Comparison of ENCODE assay signal across 8 cellular contexts in genomic region chr9:129640086-129640870, GRCh38. TPM values are rescaled to one million over a fixed set of nuclear protein-coding genes. Genes with fewer than 3 reads are reported as not detected.
DNase-seq lines count a peak whose midpoint lies in the region; ATAC-seq and TF ChIP-seq lines count a peak whose summit lies in the region.

No MANE protein-coding gene starts in this region.

- CTCF ChIA-PET in AG04449 (lab: Yijun Ruan, JAX), result interaction anchor here (0.6 to 14.5 kb wide), 12 partner anchors 12 to 514 kb away, joined by 3 to 267 read pairs (median 10); partner anchors contain the start of genes C9orf50 and NTMT1
- CTCF ChIA-PET in WTC11 (lab: Charles Lee), result interaction anchor here (0.8 to 3.4 kb wide), 7 partner anchors 11 to 508 kb away, joined by 3 to 24 read pairs (median 6); partner anchors contain the start of gene NTMT1

- no peak for DNase-seq in AG04449 (ENCODE audit: low read depth, low spot score)
- DNase-seq in WTC11 (ENCODE audit: low spot score), result no peak
- DNase-seq in tibial artery, result no peak
- DNase-seq in NCI-H510A treated with DMSO at 0.1 percent for 48 hours (lab: John Stamatoyannopoulos, UW), result no peak
- DNase-seq in OCI-M1 (lab: John Stamatoyannopoulos, UW), result no peak

- H3K4me3 ChIP-seq in AG04449 (ENCODE audit: low read depth, low read length) (peak overlapping the region; percentile 87), HUES6 (ENCODE audit: low read depth, low read length) (peak overlapping the region; percentile 84), iPS-18a (ENCODE audit: low read length) (peak overlapping the region; percentile 87), tibial artery (peak overlapping the region; percentile 92)

- no peak overlapping the region for H3K27ac Mint-ChIP-seq in WTC11

- H3K4me3 Mint-ChIP-seq in WTC11, result peak overlapping the region; percentile 79

- no peak overlapping the region for H3K27ac ChIP-seq in HUES6 (ENCODE audit: low read depth, low read length)
- H3K27ac ChIP-seq in iPS-18a (ENCODE audit: low read length), result no peak overlapping the region
- no peak overlapping the region for H3K27ac ChIP-seq in tibial artery

- ATAC-seq in WTC11 (no peak), GM21423 (IDR thresholded peaks at IDR 0.05; ENCODE audit: unreplicated experiment) (no peak)

- H3K9me3 ChIP-seq in HUES6 (ENCODE audit: control insufficient read depth, insufficient read depth, low read depth, low read length) (no peaks in the 10 kb centered on the region), iPS-18a (ENCODE audit: control insufficient read depth, low read depth, low read length) (no peaks in the 10 kb centered on the region), tibial artery (no peaks in the 10 kb centered on the region)

- intact Hi-C loops in tibial artery (cut with DNase I; ENCODE audit: low total_unique reads), result loop anchor here (5.0 kb wide), 1 partner anchor 97 kb away; no protein-coding TSS in a partner anchor

- H3K27me3 Mint-ChIP-seq in WTC11 (ENCODE audit: low read depth), result no peaks in the 10 kb centered on the region; the same call in 1 of the 2 replicates

- no peaks in the 10 kb centered on the region for H3K27me3 ChIP-seq in HUES6 (ENCODE audit: control insufficient read depth, insufficient read depth, low read length)
- H3K27me3 ChIP-seq in iPS-18a (ENCODE audit: control insufficient read depth, insufficient read depth, low read length), result no peaks in the 10 kb centered on the region
- H3K27me3 ChIP-seq in tibial artery, result no peaks in the 10 kb centered on the region

- no peaks in the 10 kb centered on the region for H3K9me3 Mint-ChIP-seq in WTC11

- peaks cover 12% of the 10 kb centered on the region for H3K4me1 ChIP-seq in HUES6 (ENCODE audit: control insufficient read depth, insufficient read depth, low read length)
- H3K4me1 ChIP-seq in iPS-18a (ENCODE audit: control insufficient read depth, low read depth, low read length), result no peaks in the 10 kb centered on the region
- H3K4me1 ChIP-seq in tibial artery, result peaks cover 0 to 33% (median 27%) of the 10 kb centered on the region in 4 donors

- H3K9ac ChIP-seq in HUES6 (ENCODE audit: low read length) (no peak overlapping the region), iPS-18a (ENCODE audit: low read length) (no peak overlapping the region)

- peaks cover 14% of the 10 kb centered on the region for H3K4me1 Mint-ChIP-seq in WTC11

- TF ChIP-seq CTCF in AG04449 (IDR thresholded peaks at IDR 0.05; ENCODE audit: insufficient read depth, low read length, missing control alignments), result no peak
- TF ChIP-seq CTCF in WTC11 (IDR thresholded peaks at IDR 0.05), result no peak
- TF ChIP-seq CTCF in tibial artery (IDR thresholded peaks at IDR 0.05), result no peak

- peaks cover 9% of the 10 kb centered on the region for H3K36me3 Mint-ChIP-seq in WTC11

- H3K36me3 ChIP-seq in HUES6 (ENCODE audit: control insufficient read depth, insufficient read depth, low read length), result peaks cover 36% of the 10 kb centered on the region
- peaks cover 21% of the 10 kb centered on the region for H3K36me3 ChIP-seq in iPS-18a (ENCODE audit: control insufficient read depth, low read depth, low read length)
- peaks cover 30 to 45% (median 44%) of the 10 kb centered on the region in 3 donors for H3K36me3 ChIP-seq in tibial artery

- POLR2A ChIA-PET in AG04449 (lab: Yijun Ruan, JAX), result interaction anchor here (0.8 to 2.9 kb wide), 3 partner anchors 10 to 500 kb away, joined by 3 to 11 read pairs (median 6); no protein-coding TSS in a partner anchor
- POLR2A ChIA-PET in WTC11 (lab: Charles Lee), result interaction anchor here (0.5 kb wide), 1 partner anchor 629 kb away, joined by 3 read pairs; no protein-coding TSS in a partner anchor

TF ChIP-seq in WTC11, 78 proteins besides CTCF, POLR2A, EP300 and RAD21 (continues in another document):
- TF ChIP-seq FOXJ3 (CRISPR knock-in tag; IDR thresholded peaks at IDR 0.05; ENCODE audit: borderline replicate concordance), result no peak
- TF ChIP-seq NFE2L1 (CRISPR knock-in tag; IDR thresholded peaks at IDR 0.05), result no peak
- no peak for TF ChIP-seq TEAD1 (CRISPR knock-in tag; IDR thresholded peaks at IDR 0.05)
- no peak for TF ChIP-seq USF1 (CRISPR knock-in tag; IDR thresholded peaks at IDR 0.05)
- TF ChIP-seq ZNF121 (CRISPR knock-in tag; IDR thresholded peaks at IDR 0.05), result no peak
- TF ChIP-seq CBFB (CRISPR knock-in tag; IDR thresholded peaks at IDR 0.05; ENCODE audit: low read depth), result no peak
- TF ChIP-seq E2F4 (CRISPR knock-in tag; IDR thresholded peaks at IDR 0.05; ENCODE audit: borderline replicate concordance, low read depth), result no peak
- no peak for TF ChIP-seq ETV6 (CRISPR knock-in tag; IDR thresholded peaks at IDR 0.05)
- no peak for TF ChIP-seq TCF7 (CRISPR knock-in tag; IDR thresholded peaks at IDR 0.05; ENCODE audit: low read depth)
- TF ChIP-seq PRRX2 (CRISPR knock-in tag; IDR thresholded peaks at IDR 0.05), result no peak
- TF ChIP-seq JAZF1 (CRISPR knock-in tag; IDR thresholded peaks at IDR 0.05), result no peak
- no peak for TF ChIP-seq NR1H2 (CRISPR knock-in tag; IDR thresholded peaks at IDR 0.05)
- TF ChIP-seq AR (CRISPR knock-in tag; IDR thresholded peaks at IDR 0.05), result no peak
- TF ChIP-seq SP1 (CRISPR knock-in tag; conservative IDR thresholded peaks at IDR 0.05), result no peak
- no peak for TF ChIP-seq ZNF416 (CRISPR knock-in tag; IDR thresholded peaks at IDR 0.05)
- TF ChIP-seq ZNF423 (CRISPR knock-in tag; IDR thresholded peaks at IDR 0.05), result no peak
- TF ChIP-seq ZNF532 (CRISPR knock-in tag; IDR thresholded peaks at IDR 0.05; ENCODE audit: borderline replicate concordance), result no peak

RNA-seq across cellular contexts. Expression of gene ASB6, which starts 1.7 kb away (rescaled TPM):
- 19.3 to 20.0 TPM (median 19.7 TPM) in 3 replicates for total RNA-seq in WTC11 (2021)

RNA-seq across cellular contexts. Expression of gene NTMT1, which starts 14.3 kb away (rescaled TPM):
- 55.4 to 71.1 TPM (median 58.1 TPM) in 3 replicates for total RNA-seq in WTC11 (2021)

RNA-seq across cellular contexts. Expression of gene C9orf50, which starts 19.4 kb away (rescaled TPM):
- total RNA-seq in WTC11 (2021), result 0.11 TPM in 1 of 3 replicates, not detected in the others

RNA-seq across cellular contexts. Expression of gene PRRX2, which starts 25.2 kb away (rescaled TPM):
- total RNA-seq in WTC11 (2021), result 6.9 to 10.7 TPM (median 8.2 TPM) in 3 replicates
